In the genomic region with DNA sequence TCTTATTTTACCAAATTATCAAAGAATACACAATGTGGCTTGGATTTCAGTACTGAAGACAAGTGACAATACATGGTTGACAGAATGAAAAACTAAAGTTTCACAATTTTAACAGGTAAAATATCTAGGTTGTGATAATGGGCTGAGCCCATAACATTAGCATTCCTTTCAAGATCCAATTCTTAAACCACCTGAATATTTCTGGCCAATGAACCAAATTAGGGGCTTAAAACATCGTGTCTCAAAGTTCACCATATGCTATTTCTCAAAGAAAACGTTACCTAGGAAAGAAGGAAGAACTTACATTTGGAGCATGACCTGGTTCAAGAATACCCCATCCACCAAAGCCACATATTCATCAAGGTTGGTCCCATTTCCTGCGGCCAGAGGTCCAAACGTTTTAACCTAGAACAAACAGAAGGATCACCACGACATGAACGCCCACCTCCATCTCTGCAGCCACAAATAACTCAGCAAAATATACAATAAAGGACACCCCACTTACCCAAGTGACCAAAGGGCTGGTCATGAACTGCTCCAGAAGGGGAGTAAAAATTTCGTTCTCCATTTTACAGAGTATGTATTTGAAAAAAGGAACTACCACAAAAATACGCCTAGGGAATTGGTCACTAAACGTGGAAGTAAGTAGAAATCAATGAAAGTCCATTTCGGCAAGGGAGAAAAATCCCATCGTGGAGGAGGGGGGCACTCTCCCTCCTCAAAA, we compare ENCODE assay signal across 8 cellular contexts. TPM values are rescaled to one million over a fixed set of nuclear protein-coding genes. Genes with fewer than 3 reads are reported as not detected.
DNase-seq lines count a peak whose midpoint lies in the region; ATAC-seq and TF ChIP-seq lines count a peak whose summit lies in the region.

No MANE protein-coding gene starts in this region.

- H3K36me3 ChIP-seq in heart left ventricle (no peaks in the 10 kb centered on the region), endocrine pancreas (ENCODE audit: control insufficient read depth, insufficient read depth, low read length) (no peaks in the 10 kb centered on the region), neural cell (ENCODE audit: insufficient read depth, low read length) (no peaks in the 10 kb centered on the region)

- H3K9me2 ChIP-seq in neural cell (ENCODE audit: insufficient read depth, low read length): no peaks in the 10 kb centered on the region

- H3K4me1 ChIP-seq in heart left ventricle (peaks cover 0 to 50% (median 15%) of the 10 kb centered on the region in 12 donors), endocrine pancreas (ENCODE audit: control insufficient read depth, insufficient read depth, low read length) (peaks cover 6% of the 10 kb centered on the region)

- peaks cover 8% of the 10 kb centered on the region for H3F3A ChIP-seq in neural cell (ENCODE audit: insufficient read depth, low read length, poor library complexity, severe bottlenecking)

- peak overlapping the region in 11 of 12 donors; percentile 80 to 94 (median 90) for H3K27ac ChIP-seq in heart left ventricle
- peak overlapping the region; percentile 96 for H3K27ac ChIP-seq in neural cell (ENCODE audit: low read length)

- H2AFZ ChIP-seq in neural cell (ENCODE audit: low read depth, low read length): peak overlapping the region; percentile 86

- H3K9me3 ChIP-seq in heart left ventricle (no peaks in the 10 kb centered on the region), endocrine pancreas (ENCODE audit: control insufficient read depth, low read length) (no peaks in the 10 kb centered on the region), neural cell (ENCODE audit: low read length) (no peaks in the 10 kb centered on the region)

- H3K9ac ChIP-seq in endocrine pancreas (ENCODE audit: control insufficient read depth, insufficient read depth, low read length): peak overlapping the region; percentile 98
- peak overlapping the region; percentile 95 for H3K9ac ChIP-seq in neural cell (ENCODE audit: low read length)

- no peak for TF ChIP-seq POLR2A in heart left ventricle (IDR thresholded peaks at IDR 0.05)

- peaks cover 52% of the 10 kb centered on the region for H3K79me2 ChIP-seq in neural cell (replicated peaks; ENCODE audit: insufficient read depth, low read length)

- TF ChIP-seq EP300 in neural cell (conservative IDR thresholded peaks at IDR 0.05; ENCODE audit: poor library complexity, severe bottlenecking): no peak

- H3K27me3 ChIP-seq in heart left ventricle (no peaks in the 10 kb centered on the region), endocrine pancreas (ENCODE audit: control insufficient read depth, insufficient read depth, low read length) (no peaks in the 10 kb centered on the region), neural cell (ENCODE audit: insufficient read depth, low read depth, low read length) (no peaks in the 10 kb centered on the region)

- TF ChIP-seq CTCF in heart left ventricle (IDR thresholded peaks at IDR 0.05): no peak
- TF ChIP-seq CTCF in neural cell (IDR thresholded peaks at IDR 0.05; ENCODE audit: poor library complexity, severe bottlenecking): no peak

- DNase-seq in heart left ventricle: no peak
- DNase-seq in left ventricle myocardium superior: no peak
- DNase-seq in SHP77 treated with DMSO at 0.1 percent for 48 hours (lab: John Stamatoyannopoulos, UW): peak; percentile 75
- no peak for DNase-seq in COR-L47 (lab: John Stamatoyannopoulos, UW)

- WGBS in heart left ventricle, 4 donors: 2 to 3% (median 3%) methylated on average over 11 of the region's 11 CpGs

- H4K20me1 ChIP-seq in neural cell (ENCODE audit: insufficient read depth): no peaks in the 10 kb centered on the region

- H3K4me2 ChIP-seq in neural cell (ENCODE audit: low read length): peak overlapping the region; percentile 92

- no peak for TF ChIP-seq RAD21 in neural cell (conservative IDR thresholded peaks at IDR 0.05)

- peak overlapping the region; percentile 71 to 94 (median 86) for H3K4me3 ChIP-seq in heart left ventricle
- H3K4me3 ChIP-seq in endocrine pancreas (ENCODE audit: control insufficient read depth, insufficient read depth, low read length): peak overlapping the region; percentile 96
- peak overlapping the region; percentile 75 for H3K4me3 ChIP-seq in neural cell (ENCODE audit: low read length)

- ATAC-seq in heart left ventricle (no peak), left ventricle myocardium superior (no peak), HG02885 (IDR thresholded peaks at IDR 0.05; ENCODE audit: poor library complexity, unreplicated experiment) (no peak), HG02623 (IDR thresholded peaks at IDR 0.05; ENCODE audit: unreplicated experiment) (no peak)

- intact Hi-C loops in heart left ventricle (cut with DNase I): loop anchor here in 5 of 10 donors (5.0 to 10.0 kb wide), 5 partner anchors 54 to 186 kb away; partner anchors contain the start of genes CLHC1 (in 1 of the 5), MTIF2 (in 1 of the 5) and RPS27A (in 1 of the 5)
- intact Hi-C loops in left ventricle myocardium superior (cut with micrococcal nuclease): no loop called here

TF ChIP-seq in neural cell, 6 proteins besides CTCF, POLR2A, EP300 and RAD21:
- TF ChIP-seq EZH2 (IDR thresholded peaks at IDR 0.05; ENCODE audit: borderline replicate concordance, insufficient read depth, low read length, poor library complexity, severe bottlenecking): no peak
- no peak for TF ChIP-seq SMC3 (conservative IDR thresholded peaks at IDR 0.05; ENCODE audit: poor library complexity)
- peak; percentile 1 for TF ChIP-seq POLR2AphosphoS5 (IDR thresholded peaks at IDR 0.05)
- TF ChIP-seq TAF1 (IDR thresholded peaks at IDR 0.05; ENCODE audit: low read depth): no peak
- TF ChIP-seq MXI1 (conservative IDR thresholded peaks at IDR 0.05; ENCODE audit: poor library complexity, severe bottlenecking): no peak

RNA-seq across cellular contexts. Expression of gene CCDC88A, which starts 1.0 kb away (rescaled TPM):
- total RNA-seq in heart left ventricle (10 to 100 TPM; 17.3 to 53.6 (median 24.4) TPM), left ventricle myocardium superior (15.8 TPM)
- polyA plus RNA-seq in heart left ventricle (10 to 100 TPM; 10.4 to 26.3 TPM), neural cell (195 and 224 TPM in 2 replicates)
- 351 and 428 TPM in 2 replicates for polyA minus RNA-seq in neural cell
